In the genomic region with DNA sequence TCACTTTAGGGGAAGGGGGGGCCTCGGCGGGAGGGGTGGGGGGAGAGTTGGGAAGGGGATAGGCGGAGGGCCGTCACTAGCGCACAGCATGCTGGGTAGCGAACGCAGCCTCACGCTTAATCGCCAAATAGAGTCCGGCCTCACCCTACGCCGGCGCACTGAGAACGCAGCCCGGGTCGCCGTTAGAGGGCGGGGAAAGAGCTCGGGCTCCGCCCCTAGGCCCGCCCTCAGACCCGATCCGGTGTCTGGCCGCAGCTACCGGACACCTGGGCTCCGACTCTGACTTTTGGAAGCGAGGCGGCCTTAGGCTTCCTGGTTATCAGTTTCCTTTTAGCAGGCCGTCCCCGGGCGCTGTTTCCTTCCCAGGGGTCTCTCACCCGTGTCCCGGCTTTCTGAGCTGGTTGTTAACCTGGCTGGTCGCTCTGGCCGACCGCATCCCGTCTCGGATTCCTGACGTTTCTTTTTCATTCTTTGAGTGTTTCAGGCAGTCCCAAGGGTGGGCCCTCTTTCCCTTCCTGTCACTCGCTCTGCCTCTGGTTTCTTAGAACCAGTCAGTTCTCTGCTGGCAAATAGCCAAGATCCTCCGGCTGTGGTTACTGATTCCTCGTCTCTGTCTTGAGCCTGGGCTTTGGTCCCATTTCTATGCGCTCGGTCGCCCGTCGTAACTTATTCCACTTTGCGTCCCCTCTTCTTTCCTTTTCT, we compare ENCODE assay signal across 1 cellular context.
TF ChIP-seq lines count a peak whose summit lies in the region.

No MANE protein-coding gene starts in this region.

TF ChIP-seq in HEK293, 187 proteins besides CTCF, POLR2A, EP300 and RAD21 (continued from another document and continues in another):
- TF ChIP-seq, protein P1, sequence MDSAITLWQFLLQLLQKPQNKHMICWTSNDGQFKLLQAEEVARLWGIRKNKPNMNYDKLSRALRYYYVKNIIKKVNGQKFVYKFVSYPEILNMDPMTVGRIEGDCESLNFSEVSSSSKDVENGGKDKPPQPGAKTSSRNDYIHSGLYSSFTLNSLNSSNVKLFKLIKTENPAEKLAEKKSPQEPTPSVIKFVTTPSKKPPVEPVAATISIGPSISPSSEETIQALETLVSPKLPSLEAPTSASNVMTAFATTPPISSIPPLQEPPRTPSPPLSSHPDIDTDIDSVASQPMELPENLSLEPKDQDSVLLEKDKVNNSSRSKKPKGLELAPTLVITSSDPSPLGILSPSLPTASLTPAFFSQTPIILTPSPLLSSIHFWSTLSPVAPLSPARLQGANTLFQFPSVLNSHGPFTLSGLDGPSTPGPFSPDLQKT (IDR thresholded peaks at IDR 0.05; ENCODE audit: borderline replicate concordance, low read depth, low read length) = no peak
- TF ChIP-seq ZXDB (tag by site-specific recombination; IDR thresholded peaks at IDR 0.05) (peak; percentile 75), ZNF529 (tag by site-specific recombination; IDR thresholded peaks at IDR 0.05; ENCODE audit: insufficient replicate concordance) (no peak), ZIC2 (tag by site-specific recombination; IDR thresholded peaks at IDR 0.05) (no peak), ZNF548 (tag by site-specific recombination; IDR thresholded peaks at IDR 0.05) (no peak), YY2 (tag by site-specific recombination; IDR thresholded peaks at IDR 0.05) (no peak), KLF10 (tag by site-specific recombination; IDR thresholded peaks at IDR 0.05) (0 out of 2 replicates have a peak, but pooled peaks have one; percentile 14), ZNF48 (tag by site-specific recombination; IDR thresholded peaks at IDR 0.05) (no peak), ZNF623 (tag by site-specific recombination; IDR thresholded peaks at IDR 0.05) (no peak), ZNF24 (tag by site-specific recombination; IDR thresholded peaks at IDR 0.05) (peak; percentile 31; the same call in 1 of the 2 replicates), ZNF112 (tag by site-specific recombination; IDR thresholded peaks at IDR 0.05) (no peak), ZNF341 (tag by site-specific recombination; IDR thresholded peaks at IDR 0.05; ENCODE audit: low read depth) (peak; percentile 25; the same call in 1 of the 2 replicates), ZNF37A (tag by site-specific recombination; IDR thresholded peaks at IDR 0.05) (no peak), SP2 (tag by site-specific recombination; IDR thresholded peaks at IDR 0.05) (peak; percentile 78), ZNF521 (tag by site-specific recombination; IDR thresholded peaks at IDR 0.05) (no peak), ZNF558 (tag by site-specific recombination; IDR thresholded peaks at IDR 0.05) (no peak), BCL11A (tag by site-specific recombination; IDR thresholded peaks at IDR 0.05; ENCODE audit: low read depth) (peak; percentile 37; the same call in 1 of the 2 replicates), SALL2 (tag by site-specific recombination; IDR thresholded peaks at IDR 0.05; ENCODE audit: borderline replicate concordance) (no peak), ZNF433 (tag by site-specific recombination; IDR thresholded peaks at IDR 0.05; ENCODE audit: low read depth) (no peak), ZNF510 (tag by site-specific recombination; IDR thresholded peaks at IDR 0.05; ENCODE audit: insufficient replicate concordance) (no peak), ZNF10 (tag by site-specific recombination; IDR thresholded peaks at IDR 0.05) (no peak), ZNF184 (tag by site-specific recombination; IDR thresholded peaks at IDR 0.05) (peak; percentile 77; the same call in 1 of the 2 replicates), REPIN1 (tag by site-specific recombination; IDR thresholded peaks at IDR 0.05; ENCODE audit: low read depth) (no peak), GLIS2 (tag by site-specific recombination; IDR thresholded peaks at IDR 0.05) (no peak), ZNF677 (tag by site-specific recombination; IDR thresholded peaks at IDR 0.05) (no peak), GFI1B (tag by site-specific recombination; IDR thresholded peaks at IDR 0.05) (no peak), HOXA7 (CRISPR knock-in tag; IDR thresholded peaks at IDR 0.05; ENCODE audit: borderline replicate concordance) (no peak), SETDB1 (IDR thresholded peaks at IDR 0.05; ENCODE audit: insufficient read length, low read length) (no peak)
- TF ChIP-seq, protein P2, sequence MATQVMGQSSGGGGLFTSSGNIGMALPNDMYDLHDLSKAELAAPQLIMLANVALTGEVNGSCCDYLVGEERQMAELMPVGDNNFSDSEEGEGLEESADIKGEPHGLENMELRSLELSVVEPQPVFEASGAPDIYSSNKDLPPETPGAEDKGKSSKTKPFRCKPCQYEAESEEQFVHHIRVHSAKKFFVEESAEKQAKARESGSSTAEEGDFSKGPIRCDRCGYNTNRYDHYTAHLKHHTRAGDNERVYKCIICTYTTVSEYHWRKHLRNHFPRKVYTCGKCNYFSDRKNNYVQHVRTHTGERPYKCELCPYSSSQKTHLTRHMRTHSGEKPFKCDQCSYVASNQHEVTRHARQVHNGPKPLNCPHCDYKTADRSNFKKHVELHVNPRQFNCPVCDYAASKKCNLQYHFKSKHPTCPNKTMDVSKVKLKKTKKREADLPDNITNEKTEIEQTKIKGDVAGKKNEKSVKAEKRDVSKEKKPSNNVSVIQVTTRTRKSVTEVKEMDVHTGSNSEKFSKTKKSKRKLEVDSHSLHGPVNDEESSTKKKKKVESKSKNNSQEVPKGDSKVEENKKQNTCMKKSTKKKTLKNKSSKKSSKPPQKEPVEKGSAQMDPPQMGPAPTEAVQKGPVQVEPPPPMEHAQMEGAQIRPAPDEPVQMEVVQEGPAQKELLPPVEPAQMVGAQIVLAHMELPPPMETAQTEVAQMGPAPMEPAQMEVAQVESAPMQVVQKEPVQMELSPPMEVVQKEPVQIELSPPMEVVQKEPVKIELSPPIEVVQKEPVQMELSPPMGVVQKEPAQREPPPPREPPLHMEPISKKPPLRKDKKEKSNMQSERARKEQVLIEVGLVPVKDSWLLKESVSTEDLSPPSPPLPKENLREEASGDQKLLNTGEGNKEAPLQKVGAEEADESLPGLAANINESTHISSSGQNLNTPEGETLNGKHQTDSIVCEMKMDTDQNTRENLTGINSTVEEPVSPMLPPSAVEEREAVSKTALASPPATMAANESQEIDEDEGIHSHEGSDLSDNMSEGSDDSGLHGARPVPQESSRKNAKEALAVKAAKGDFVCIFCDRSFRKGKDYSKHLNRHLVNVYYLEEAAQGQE (tag by site-specific recombination; IDR thresholded peaks at IDR 0.05) = no peak; the same call in 1 of the 2 replicates
- TF ChIP-seq, protein P3, sequence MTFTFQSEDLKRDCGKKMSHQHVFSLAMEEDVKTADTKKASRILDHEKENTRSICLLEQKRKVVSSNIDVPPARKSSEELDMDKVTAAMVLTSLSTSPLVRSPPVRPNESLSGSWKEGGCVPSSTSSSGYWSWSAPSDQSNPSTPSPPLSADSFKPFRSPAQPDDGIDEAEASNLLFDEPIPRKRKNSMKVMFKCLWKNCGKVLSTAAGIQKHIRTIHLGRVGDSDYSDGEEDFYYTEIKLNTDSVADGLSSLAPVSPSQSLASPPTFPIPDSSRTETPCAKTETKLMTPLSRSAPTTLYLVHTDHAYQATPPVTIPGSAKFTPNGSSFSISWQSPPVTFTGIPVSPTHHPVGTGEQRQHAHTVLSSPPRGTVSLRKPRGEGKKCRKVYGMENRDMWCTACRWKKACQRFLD (tag by site-specific recombination; IDR thresholded peaks at IDR 0.05) = no peak
- TF ChIP-seq, protein P4, sequence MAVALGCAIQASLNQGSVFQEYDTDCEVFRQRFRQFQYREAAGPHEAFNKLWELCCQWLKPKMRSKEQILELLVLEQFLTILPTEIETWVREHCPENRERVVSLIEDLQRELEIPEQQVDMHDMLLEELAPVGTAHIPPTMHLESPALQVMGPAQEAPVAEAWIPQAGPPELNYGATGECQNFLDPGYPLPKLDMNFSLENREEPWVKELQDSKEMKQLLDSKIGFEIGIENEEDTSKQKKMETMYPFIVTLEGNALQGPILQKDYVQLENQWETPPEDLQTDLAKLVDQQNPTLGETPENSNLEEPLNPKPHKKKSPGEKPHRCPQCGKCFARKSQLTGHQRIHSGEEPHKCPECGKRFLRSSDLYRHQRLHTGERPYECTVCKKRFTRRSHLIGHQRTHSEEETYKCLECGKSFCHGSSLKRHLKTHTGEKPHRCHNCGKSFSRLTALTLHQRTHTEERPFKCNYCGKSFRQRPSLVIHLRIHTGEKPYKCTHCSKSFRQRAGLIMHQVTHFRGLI (tag by site-specific recombination; IDR thresholded peaks at IDR 0.05) = 0 out of 2 replicates have a peak, but pooled peaks have one; percentile 7
- TF ChIP-seq, protein P5, sequence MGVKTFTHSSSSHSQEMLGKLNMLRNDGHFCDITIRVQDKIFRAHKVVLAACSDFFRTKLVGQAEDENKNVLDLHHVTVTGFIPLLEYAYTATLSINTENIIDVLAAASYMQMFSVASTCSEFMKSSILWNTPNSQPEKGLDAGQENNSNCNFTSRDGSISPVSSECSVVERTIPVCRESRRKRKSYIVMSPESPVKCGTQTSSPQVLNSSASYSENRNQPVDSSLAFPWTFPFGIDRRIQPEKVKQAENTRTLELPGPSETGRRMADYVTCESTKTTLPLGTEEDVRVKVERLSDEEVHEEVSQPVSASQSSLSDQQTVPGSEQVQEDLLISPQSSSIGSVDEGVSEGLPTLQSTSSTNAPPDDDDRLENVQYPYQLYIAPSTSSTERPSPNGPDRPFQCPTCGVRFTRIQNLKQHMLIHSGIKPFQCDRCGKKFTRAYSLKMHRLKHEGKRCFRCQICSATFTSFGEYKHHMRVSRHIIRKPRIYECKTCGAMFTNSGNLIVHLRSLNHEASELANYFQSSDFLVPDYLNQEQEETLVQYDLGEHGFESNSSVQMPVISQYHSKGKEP (tag by site-specific recombination; IDR thresholded peaks at IDR 0.05) = no peak
- TF ChIP-seq, protein P6, sequence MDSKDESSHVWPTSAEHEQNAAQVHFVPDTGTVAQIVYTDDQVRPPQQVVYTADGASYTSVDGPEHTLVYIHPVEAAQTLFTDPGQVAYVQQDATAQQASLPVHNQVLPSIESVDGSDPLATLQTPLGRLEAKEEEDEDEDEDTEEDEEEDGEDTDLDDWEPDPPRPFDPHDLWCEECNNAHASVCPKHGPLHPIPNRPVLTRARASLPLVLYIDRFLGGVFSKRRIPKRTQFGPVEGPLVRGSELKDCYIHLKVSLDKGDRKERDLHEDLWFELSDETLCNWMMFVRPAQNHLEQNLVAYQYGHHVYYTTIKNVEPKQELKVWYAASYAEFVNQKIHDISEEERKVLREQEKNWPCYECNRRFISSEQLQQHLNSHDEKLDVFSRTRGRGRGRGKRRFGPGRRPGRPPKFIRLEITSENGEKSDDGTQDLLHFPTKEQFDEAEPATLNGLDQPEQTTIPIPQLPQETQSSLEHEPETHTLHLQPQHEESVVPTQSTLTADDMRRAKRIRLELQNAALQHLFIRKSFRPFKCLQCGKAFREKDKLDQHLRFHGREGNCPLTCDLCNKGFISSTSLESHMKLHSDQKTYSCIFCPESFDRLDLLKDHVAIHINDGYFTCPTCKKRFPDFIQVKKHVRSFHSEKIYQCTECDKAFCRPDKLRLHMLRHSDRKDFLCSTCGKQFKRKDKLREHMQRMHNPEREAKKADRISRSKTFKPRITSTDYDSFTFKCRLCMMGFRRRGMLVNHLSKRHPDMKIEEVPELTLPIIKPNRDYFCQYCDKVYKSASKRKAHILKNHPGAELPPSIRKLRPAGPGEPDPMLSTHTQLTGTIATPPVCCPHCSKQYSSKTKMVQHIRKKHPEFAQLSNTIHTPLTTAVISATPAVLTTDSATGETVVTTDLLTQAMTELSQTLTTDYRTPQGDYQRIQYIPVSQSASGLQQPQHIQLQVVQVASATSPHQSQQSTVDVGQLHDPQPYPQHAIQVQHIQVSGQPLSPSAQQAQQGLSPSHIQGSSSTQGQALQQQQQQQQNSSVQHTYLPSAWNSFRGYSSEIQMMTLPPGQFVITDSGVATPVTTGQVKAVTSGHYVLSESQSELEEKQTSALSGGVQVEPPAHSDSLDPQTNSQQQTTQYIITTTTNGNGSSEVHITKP (tag by site-specific recombination; IDR thresholded peaks at IDR 0.05) = peak; percentile 64
- TF ChIP-seq, protein P7, sequence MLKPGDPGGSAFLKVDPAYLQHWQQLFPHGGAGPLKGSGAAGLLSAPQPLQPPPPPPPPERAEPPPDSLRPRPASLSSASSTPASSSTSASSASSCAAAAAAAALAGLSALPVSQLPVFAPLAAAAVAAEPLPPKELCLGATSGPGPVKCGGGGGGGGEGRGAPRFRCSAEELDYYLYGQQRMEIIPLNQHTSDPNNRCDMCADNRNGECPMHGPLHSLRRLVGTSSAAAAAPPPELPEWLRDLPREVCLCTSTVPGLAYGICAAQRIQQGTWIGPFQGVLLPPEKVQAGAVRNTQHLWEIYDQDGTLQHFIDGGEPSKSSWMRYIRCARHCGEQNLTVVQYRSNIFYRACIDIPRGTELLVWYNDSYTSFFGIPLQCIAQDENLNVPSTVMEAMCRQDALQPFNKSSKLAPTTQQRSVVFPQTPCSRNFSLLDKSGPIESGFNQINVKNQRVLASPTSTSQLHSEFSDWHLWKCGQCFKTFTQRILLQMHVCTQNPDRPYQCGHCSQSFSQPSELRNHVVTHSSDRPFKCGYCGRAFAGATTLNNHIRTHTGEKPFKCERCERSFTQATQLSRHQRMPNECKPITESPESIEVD (tag by site-specific recombination; IDR thresholded peaks at IDR 0.05) = 0 out of 2 replicates have a peak, but pooled peaks have one; percentile 30
- TF ChIP-seq, protein P8, sequence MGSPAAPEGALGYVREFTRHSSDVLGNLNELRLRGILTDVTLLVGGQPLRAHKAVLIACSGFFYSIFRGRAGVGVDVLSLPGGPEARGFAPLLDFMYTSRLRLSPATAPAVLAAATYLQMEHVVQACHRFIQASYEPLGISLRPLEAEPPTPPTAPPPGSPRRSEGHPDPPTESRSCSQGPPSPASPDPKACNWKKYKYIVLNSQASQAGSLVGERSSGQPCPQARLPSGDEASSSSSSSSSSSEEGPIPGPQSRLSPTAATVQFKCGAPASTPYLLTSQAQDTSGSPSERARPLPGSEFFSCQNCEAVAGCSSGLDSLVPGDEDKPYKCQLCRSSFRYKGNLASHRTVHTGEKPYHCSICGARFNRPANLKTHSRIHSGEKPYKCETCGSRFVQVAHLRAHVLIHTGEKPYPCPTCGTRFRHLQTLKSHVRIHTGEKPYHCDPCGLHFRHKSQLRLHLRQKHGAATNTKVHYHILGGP (tag by site-specific recombination; IDR thresholded peaks at IDR 0.05) = no peak
- TF ChIP-seq, protein P9, sequence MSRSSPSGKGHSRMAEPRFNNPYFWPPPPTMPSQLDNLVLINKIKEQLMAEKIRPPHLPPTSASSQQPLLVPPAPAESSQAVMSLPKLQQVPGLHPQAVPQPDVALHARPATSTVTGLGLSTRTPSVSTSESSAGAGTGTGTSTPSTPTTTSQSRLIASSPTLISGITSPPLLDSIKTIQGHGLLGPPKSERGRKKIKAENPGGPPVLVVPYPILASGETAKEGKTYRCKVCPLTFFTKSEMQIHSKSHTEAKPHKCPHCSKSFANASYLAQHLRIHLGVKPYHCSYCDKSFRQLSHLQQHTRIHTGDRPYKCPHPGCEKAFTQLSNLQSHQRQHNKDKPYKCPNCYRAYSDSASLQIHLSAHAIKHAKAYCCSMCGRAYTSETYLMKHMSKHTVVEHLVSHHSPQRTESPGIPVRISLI (tag by site-specific recombination; IDR thresholded peaks at IDR 0.05) = no peak
- TF ChIP-seq, protein P10, sequence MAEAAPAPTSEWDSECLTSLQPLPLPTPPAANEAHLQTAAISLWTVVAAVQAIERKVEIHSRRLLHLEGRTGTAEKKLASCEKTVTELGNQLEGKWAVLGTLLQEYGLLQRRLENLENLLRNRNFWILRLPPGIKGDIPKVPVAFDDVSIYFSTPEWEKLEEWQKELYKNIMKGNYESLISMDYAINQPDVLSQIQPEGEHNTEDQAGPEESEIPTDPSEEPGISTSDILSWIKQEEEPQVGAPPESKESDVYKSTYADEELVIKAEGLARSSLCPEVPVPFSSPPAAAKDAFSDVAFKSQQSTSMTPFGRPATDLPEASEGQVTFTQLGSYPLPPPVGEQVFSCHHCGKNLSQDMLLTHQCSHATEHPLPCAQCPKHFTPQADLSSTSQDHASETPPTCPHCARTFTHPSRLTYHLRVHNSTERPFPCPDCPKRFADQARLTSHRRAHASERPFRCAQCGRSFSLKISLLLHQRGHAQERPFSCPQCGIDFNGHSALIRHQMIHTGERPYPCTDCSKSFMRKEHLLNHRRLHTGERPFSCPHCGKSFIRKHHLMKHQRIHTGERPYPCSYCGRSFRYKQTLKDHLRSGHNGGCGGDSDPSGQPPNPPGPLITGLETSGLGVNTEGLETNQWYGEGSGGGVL (tag by site-specific recombination; IDR thresholded peaks at IDR 0.05) = no peak; the same call in 1 of the 2 replicates
